In genomic region chr5:140690941-140691924, GRCh38 we compare ENCODE assay signal across 8 cellular contexts. TPM values are rescaled to one million over a fixed set of nuclear protein-coding genes. Genes with fewer than 3 reads are reported as not detected.
DNase-seq lines count a peak whose midpoint lies in the region; ATAC-seq and TF ChIP-seq lines count a peak whose summit lies in the region.

A gene with protein sequence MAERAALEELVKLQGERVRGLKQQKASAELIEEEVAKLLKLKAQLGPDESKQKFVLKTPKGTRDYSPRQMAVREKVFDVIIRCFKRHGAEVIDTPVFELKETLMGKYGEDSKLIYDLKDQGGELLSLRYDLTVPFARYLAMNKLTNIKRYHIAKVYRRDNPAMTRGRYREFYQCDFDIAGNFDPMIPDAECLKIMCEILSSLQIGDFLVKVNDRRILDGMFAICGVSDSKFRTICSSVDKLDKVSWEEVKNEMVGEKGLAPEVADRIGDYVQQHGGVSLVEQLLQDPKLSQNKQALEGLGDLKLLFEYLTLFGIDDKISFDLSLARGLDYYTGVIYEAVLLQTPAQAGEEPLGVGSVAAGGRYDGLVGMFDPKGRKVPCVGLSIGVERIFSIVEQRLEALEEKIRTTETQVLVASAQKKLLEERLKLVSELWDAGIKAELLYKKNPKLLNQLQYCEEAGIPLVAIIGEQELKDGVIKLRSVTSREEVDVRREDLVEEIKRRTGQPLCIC (minus strand): TSS chr5:140691370. CDS start chr5:140691304, 66 bp downstream.
A gene with protein sequence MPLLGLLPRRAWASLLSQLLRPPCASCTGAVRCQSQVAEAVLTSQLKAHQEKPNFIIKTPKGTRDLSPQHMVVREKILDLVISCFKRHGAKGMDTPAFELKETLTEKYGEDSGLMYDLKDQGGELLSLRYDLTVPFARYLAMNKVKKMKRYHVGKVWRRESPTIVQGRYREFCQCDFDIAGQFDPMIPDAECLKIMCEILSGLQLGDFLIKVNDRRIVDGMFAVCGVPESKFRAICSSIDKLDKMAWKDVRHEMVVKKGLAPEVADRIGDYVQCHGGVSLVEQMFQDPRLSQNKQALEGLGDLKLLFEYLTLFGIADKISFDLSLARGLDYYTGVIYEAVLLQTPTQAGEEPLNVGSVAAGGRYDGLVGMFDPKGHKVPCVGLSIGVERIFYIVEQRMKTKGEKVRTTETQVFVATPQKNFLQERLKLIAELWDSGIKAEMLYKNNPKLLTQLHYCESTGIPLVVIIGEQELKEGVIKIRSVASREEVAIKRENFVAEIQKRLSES (plus strand): TSS chr5:140691455. CDS start chr5:140691649, 194 bp downstream.

- ATAC-seq in HG03460 (IDR thresholded peaks at IDR 0.05; ENCODE audit: unreplicated experiment) = peak; percentile 98

- DNase-seq in BJ (ENCODE audit: low read depth) = peak; percentile 80
- DNase-seq in GM19240 (ENCODE audit: insufficient read length, low spot score) = peak; percentile 87
- DNase-seq in NCI-H526 (lab: John Stamatoyannopoulos, UW) = peak; percentile 92 to 97
- peak; percentile 73 for DNase-seq in activated CD4-positive, alpha-beta T cell treated with anti-CD3 and anti-CD28 coated beads, Interleukin-2, amount 50 U/mL, for 1 hour
- DNase-seq in dedifferentiated amniotic fluid mesenchymal stem cell (ENCODE audit: extremely low spot score) = peak; percentile 95
- DNase-seq in left kidney (ENCODE audit: low read depth, low spot score) = peak; percentile 97
- peak; percentile 86 to 87 for DNase-seq in stimulated activated CD4-positive, alpha-beta T cell treated with anti-CD3 and anti-CD28 coated beads, Interleukin-2, amount 100 ng/mL, for 24 hours

- H3K4me3 ChIP-seq in BJ (ENCODE audit: low read depth, low read length) = peak within 1 kb of the TSS; percentile 94

- CTCF ChIA-PET in BJ (lab: Yijun Ruan, JAX) = interaction anchor here (0.8 to 1.7 kb wide), 4 partner anchors 9 to 332 kb away, joined by 3 to 5 read pairs (median 3); partner anchors contain the start of gene ZMAT2

- H3K36me3 ChIP-seq in BJ (ENCODE audit: control insufficient read depth, insufficient read depth, low read length) = peaks cover 11% of the 10 kb centered on the region

- H3K27me3 ChIP-seq in BJ (ENCODE audit: control insufficient read depth, insufficient read depth, low read length) = no peaks in the 10 kb centered on the region

- POLR2A ChIA-PET in BJ (lab: Charles Lee) = interaction anchor here (0.5 to 1.2 kb wide), 5 partner anchors 9 to 446 kb away, joined by 4 to 7 read pairs (median 4); partner anchors contain the start of gene ZMAT2

- TF ChIP-seq CTCF in BJ (IDR thresholded peaks at IDR 0.05; ENCODE audit: insufficient read depth, low read depth, low read length) = no peak

RNA-seq across cellular contexts. Expression of the first gene that starts in this region (rescaled TPM):
- 76.3 and 80.6 TPM in 2 replicates for polyA plus RNA-seq in BJ (2011; rRNA removed)
- 31.2 and 37.0 TPM in 2 replicates for polyA minus RNA-seq in BJ (2011; rRNA and poly(A)+ RNA removed)

RNA-seq across cellular contexts. Expression of the second gene that starts in this region (rescaled TPM):
- 22.3 and 30.7 TPM in 2 replicates for polyA plus RNA-seq in BJ (2011; rRNA removed)
- polyA minus RNA-seq in BJ (2011; rRNA and poly(A)+ RNA removed) = 11.2 and 15.4 TPM in 2 replicates

Comparison
In these comparisons a context has a peak if more than half of its experiments do, and no peak if none do; other contexts are left out.
1. Peak in every context shown above with its lines: DNase-seq, ATAC-seq and H3K4me3 ChIP-seq.